In genomic region chr3:96813134-96813819, GRCh38 we compare ENCODE assay signal across 8 cellular contexts. TPM values are rescaled to one million over a fixed set of nuclear protein-coding genes. Genes with fewer than 3 reads are reported as not detected.
DNase-seq lines count a peak whose midpoint lies in the region; ATAC-seq, FAIRE-seq and TF ChIP-seq lines count a peak whose summit lies in the region.

No MANE protein-coding gene starts in this region.

- H3K9me3 ChIP-seq in IMR-90 (ENCODE audit: control insufficient read depth, insufficient read depth, low read length) (no peaks in the 10 kb centered on the region), keratinocyte (ENCODE audit: control insufficient read depth, low read depth, low read length) (no peaks in the 10 kb centered on the region)

- DNase-seq in GM04503 (ENCODE audit: low read depth), result peak; percentile 8
- peak; percentile 30 for DNase-seq in IMR-90
- DNase-seq in SK-MEL-5 (ENCODE audit: low read depth, low spot score), result peak; percentile 77
- no peak for DNase-seq in central memory CD8-positive, alpha-beta T cell (ENCODE audit: low spot score in 2 of 2)
- DNase-seq in keratinocyte (ENCODE audit: low read depth, low spot score), result no peak
- peak; percentile 49 to 54 (median 50) for DNase-seq in stimulated activated CD4-positive, alpha-beta T cell treated with anti-CD3 and anti-CD28 coated beads, Interleukin-12 subunit alpha, Interleukin-12 subunit beta, amount 100 ng/mL, for 48 hours (ENCODE audit: low read depth in 2 of 3, low spot score in 1 of 3)
- DNase-seq in OCI-M2 (lab: John Stamatoyannopoulos, UW; ENCODE audit: unreplicated experiment), result no peak

- peaks cover 4% of the 10 kb centered on the region for H3K4me1 Mint-ChIP-seq in central memory CD8-positive, alpha-beta T cell

- no peak overlapping the region for H4K91ac ChIP-seq in IMR-90 (ENCODE audit: insufficient read depth, low read depth, low read length)

- H3K9me1 ChIP-seq in IMR-90 (ENCODE audit: insufficient read depth, low read length) (no peaks in the 10 kb centered on the region), keratinocyte (ENCODE audit: control insufficient read depth, extremely low read depth, insufficient read depth, low read length) (no peaks in the 10 kb centered on the region)

- H2BK5ac ChIP-seq in IMR-90 (ENCODE audit: low read depth, low read length, poor library complexity, severe bottlenecking), result no peak overlapping the region

- dilution Hi-C loops in IMR-90 (cut with HindIII; ENCODE audit: low sequenced_read_pairs, unreplicated experiment), result no loop called here
- dilution Hi-C loops in keratinocyte (cut with MboI; ENCODE audit: extremely low pct_ligation_motif_present, low sequenced_read_pairs), result no loop called here

- H3K36me3 ChIP-seq in IMR-90 (ENCODE audit: control insufficient read depth, insufficient read depth, low read length), result no peaks in the 10 kb centered on the region
- H3K36me3 ChIP-seq in keratinocyte (ENCODE audit: control insufficient read depth in 2 of 2, extremely low read depth in 1 of 2, insufficient read depth in 2 of 2, low read length in 2 of 2), result no peaks in the 10 kb centered on the region

- POLR2A ChIA-PET in IMR-90 (lab: Charles Lee; ENCODE audit: unreplicated experiment), result no interaction called here

- no peak overlapping the region for H3K18ac ChIP-seq in IMR-90 (ENCODE audit: low read depth, low read length)

- H3K4ac ChIP-seq in IMR-90 (ENCODE audit: low read depth, low read length), result no peak overlapping the region

- no peaks in the 10 kb centered on the region for H3K79me2 ChIP-seq in keratinocyte (ENCODE audit: control insufficient read depth, insufficient read depth, low read length)

- ATAC-seq in GM21717 (IDR thresholded peaks at IDR 0.05; ENCODE audit: unreplicated experiment) (peak; percentile 99), IMR-90 (ENCODE audit: low read depth) (peak; percentile 94)
- peak; percentile 17 for ATAC-seq in central memory CD8-positive, alpha-beta T cell (replicated peaks; ENCODE audit: extremely low read depth, poor library complexity, severe bottlenecking)

- TF ChIP-seq CTCF in IMR-90 (conservative IDR thresholded peaks at IDR 0.05; ENCODE audit: low read depth, low read length) (peak; percentile 63), keratinocyte (optimal IDR thresholded peaks at IDR 0.05 in 1 of 3, IDR thresholded peaks at IDR 0.05 in 1 of 3, conservative IDR thresholded peaks at IDR 0.05 in 1 of 3; ENCODE audit: extremely low read depth in 1 of 3, insufficient read depth in 2 of 3, low read length in 3 of 3) (peak; percentile 47 to 86 (median 75))

- H2BK120ac ChIP-seq in IMR-90 (ENCODE audit: low read depth, low read length), result no peak overlapping the region

- intact Hi-C loops in IMR-90 (cut with micrococcal nuclease), result no loop called here

- H3K27me3 ChIP-seq in IMR-90 (ENCODE audit: control insufficient read depth, insufficient read depth, low read length) (peaks cover 23% of the 10 kb centered on the region), keratinocyte (ENCODE audit: control insufficient read depth, extremely low read depth, insufficient read depth, low read length) (peaks cover 33% of the 10 kb centered on the region)

- H3K27me3 Mint-ChIP-seq in central memory CD8-positive, alpha-beta T cell, result peaks cover 20% of the 10 kb centered on the region

- FAIRE-seq in keratinocyte (lab: Jason Lieb, UNC), result peak; percentile 13

- no peak overlapping the region for H3K23ac ChIP-seq in IMR-90 (ENCODE audit: low read depth, low read length)

- BruUV-seq in IMR-90 (replicated peaks; lab: Mats Ljungman, UMichigan), result no TSS peak

- H2BK15ac ChIP-seq in IMR-90 (ENCODE audit: low read depth, low read length), result no peak overlapping the region

- in situ Hi-C loops in IMR-90 (cut with MboI; ENCODE audit: low sequenced_read_pairs), result no loop called here
- in situ Hi-C loops in SK-MEL-5 (cut with HindIII; ENCODE audit: low pct_unique_long_range_greater_than_20kb, low sequenced_read_pairs), result no loop called here

- TF ChIP-seq POLR2A in IMR-90 (IDR thresholded peaks at IDR 0.05; ENCODE audit: low read depth, low read length), result no peak

- H3K4me2 ChIP-seq in IMR-90 (ENCODE audit: low read depth, low read length), result peak overlapping the region; percentile 73
- peak overlapping the region; percentile 88 for H3K4me2 ChIP-seq in keratinocyte (ENCODE audit: control insufficient read depth, extremely low read depth, insufficient read depth, low read depth, low read length)

- H4K20me1 ChIP-seq in IMR-90 (ENCODE audit: insufficient read depth, low read length) (no peaks in the 10 kb centered on the region), keratinocyte (ENCODE audit: control insufficient read depth, extremely low read depth, insufficient read depth, low read length) (no peaks in the 10 kb centered on the region)

- H3K4me3 ChIP-seq in IMR-90 (ENCODE audit: insufficient read depth, low read depth, low read length) (peak overlapping the region; percentile 23), keratinocyte (ENCODE audit: control insufficient read depth in 2 of 3, extremely low read depth in 1 of 3, insufficient read depth in 2 of 3, low read depth in 1 of 3, low read length in 3 of 3) (peak overlapping the region; percentile 32 to 61 (median 47))

- peak; percentile 61 for TF ChIP-seq RAD21 in IMR-90 (IDR thresholded peaks at IDR 0.05; ENCODE audit: low read length)

- 1% methylated on average over 29 of the region's 79 CpGs; no CpG with 5 or more reads in 1 of the 2 experiments for WGBS in IMR-90 (ENCODE audit: extremely low coverage in 2 of 2, insufficient read length in 1 of 2), 2 experiments

- H3K9ac ChIP-seq in IMR-90 (ENCODE audit: low read depth, low read length), result no peak overlapping the region
- H3K9ac ChIP-seq in keratinocyte (ENCODE audit: control insufficient read depth, extremely low read depth, insufficient read depth, low read length), result peak overlapping the region; percentile 1

- H3K4me1 ChIP-seq in IMR-90 (ENCODE audit: control insufficient read depth, insufficient read depth, low read length) (no peaks in the 10 kb centered on the region), keratinocyte (ENCODE audit: control insufficient read depth, extremely low read depth, insufficient read depth, low read length) (peaks cover 2% of the 10 kb centered on the region)

- H3K4me3 Mint-ChIP-seq in central memory CD8-positive, alpha-beta T cell, result no peak overlapping the region

- H3K56ac ChIP-seq in IMR-90 (ENCODE audit: extremely low read depth, insufficient read depth, low read length), result no peak overlapping the region

- no peak overlapping the region for H3K27ac ChIP-seq in IMR-90 (ENCODE audit: insufficient read depth, low read length)
- H3K27ac ChIP-seq in keratinocyte (ENCODE audit: control insufficient read depth, insufficient read depth, low read length), result no peak overlapping the region

- H3K14ac ChIP-seq in IMR-90 (replicated peaks; ENCODE audit: low read depth, low read length), result no peak overlapping the region

- no peaks in the 10 kb centered on the region for H3K79me1 ChIP-seq in IMR-90 (ENCODE audit: low read depth in 1 of 2, low read length in 2 of 2)

- H3K9me3 Mint-ChIP-seq in central memory CD8-positive, alpha-beta T cell, result no peaks in the 10 kb centered on the region

- no peak overlapping the region for H2AK9ac ChIP-seq in IMR-90 (replicated peaks; ENCODE audit: low read depth, low read length, poor library complexity)

- no peak overlapping the region for H2AK5ac ChIP-seq in IMR-90 (ENCODE audit: low read depth, low read length)

- no peak overlapping the region for H4K8ac ChIP-seq in IMR-90 (ENCODE audit: low read depth in 2 of 2, low read length in 2 of 2)

- H3K36me3 Mint-ChIP-seq in central memory CD8-positive, alpha-beta T cell (ENCODE audit: insufficient read depth), result no peaks in the 10 kb centered on the region

- H2AFZ ChIP-seq in IMR-90 (replicated peaks; ENCODE audit: low read length, poor library complexity) (peak overlapping the region; percentile 85), keratinocyte (ENCODE audit: control insufficient read depth, low read length) (peak overlapping the region; percentile 77)

- H3K27ac Mint-ChIP-seq in central memory CD8-positive, alpha-beta T cell (ENCODE audit: low read depth), result no peak overlapping the region

- no peak overlapping the region for H4K5ac ChIP-seq in IMR-90 (ENCODE audit: low read depth, low read length)

- CTCF ChIA-PET in IMR-90 (lab: Yijun Ruan, JAX), result no interaction called here

- H2BK20ac ChIP-seq in IMR-90 (ENCODE audit: low read depth, low read length), result no peak overlapping the region

TF ChIP-seq in IMR-90, 13 proteins besides CTCF, POLR2A, EP300 and RAD21:
- TF ChIP-seq RCOR1 (IDR thresholded peaks at IDR 0.05; ENCODE audit: insufficient replicate concordance, low read length), result no peak
- peak; percentile 38; the same call in 1 of the 2 replicates for TF ChIP-seq SMC3 (IDR thresholded peaks at IDR 0.05; ENCODE audit: low read depth, low read length)

RNA-seq across cellular contexts. Expression of gene EPHA6, which starts 1.1 kb away (rescaled TPM):
- total RNA-seq in IMR-90 (2012; rRNA removed), result not detected in 2 replicates
- polyA plus RNA-seq in IMR-90 (2012; rRNA removed), result not detected in 2 replicates
- polyA plus RNA-seq in IMR-90 (2012; cell fraction: cytosol; rRNA removed), result not detected in 2 replicates
- not detected in 2 replicates for polyA plus RNA-seq in IMR-90 (2012; cell fraction: nucleus; rRNA removed; ENCODE audit: low replicate concordance)
- total RNA-seq in SK-MEL-5 (2014; rRNA removed; shearing (Covaris generic)), result not detected in 2 replicates
- not detected in 2 replicates for polyA plus RNA-seq in SK-MEL-5 (2015; cell fraction: cytosol; rRNA removed)
- polyA plus RNA-seq in SK-MEL-5 (2015; cell fraction: nucleus; rRNA removed), result not detected in 2 replicates
- not detected in 3 replicates for polyA plus RNA-seq in keratinocyte
- polyA plus RNA-seq in keratinocyte (2011; ENCODE audit: low read depth), result not detected
- not detected in 2 replicates for polyA plus RNA-seq in keratinocyte (2011; cell fraction: cytosol; rRNA removed)
- not detected in 2 replicates for polyA plus RNA-seq in keratinocyte (2011; cell fraction: nucleus; rRNA removed)
- not detected in 2 replicates for polyA plus RNA-seq in keratinocyte (2012; ENCODE audit: low replicate concordance)
- polyA minus RNA-seq in keratinocyte, result not detected in 3 replicates
- polyA minus RNA-seq in keratinocyte (2011; cell fraction: cytosol; rRNA and poly(A)+ RNA removed), result not detected
- not detected in 2 replicates for polyA minus RNA-seq in keratinocyte (2011; cell fraction: nucleus; rRNA and poly(A)+ RNA removed)

Comparison
In these comparisons a context has a peak if more than half of its experiments do, and no peak if none do; other contexts are left out.
1. DNase-seq: peak in GM04503 (single experiment), IMR-90 (single experiment), SK-MEL-5 (single experiment) and stimulated activated CD4-positive, alpha-beta T cell treated with anti-CD3 and anti-CD28 coated beads, Interleukin-12 subunit alpha, Interleukin-12 subunit beta, amount 100 ng/mL, for 48 hours (3 of 3); none in central memory CD8-positive, alpha-beta T cell (0 of 2), keratinocyte (single experiment) and OCI-M2 (single experiment).
2. ATAC-seq: peak in every context shown above with its lines; median percentile 99 in GM21717; 94 in IMR-90; 17 in central memory CD8-positive, alpha-beta T cell.